11 cellular contexts compared by ENCODE assay signal in the genomic region with DNA sequence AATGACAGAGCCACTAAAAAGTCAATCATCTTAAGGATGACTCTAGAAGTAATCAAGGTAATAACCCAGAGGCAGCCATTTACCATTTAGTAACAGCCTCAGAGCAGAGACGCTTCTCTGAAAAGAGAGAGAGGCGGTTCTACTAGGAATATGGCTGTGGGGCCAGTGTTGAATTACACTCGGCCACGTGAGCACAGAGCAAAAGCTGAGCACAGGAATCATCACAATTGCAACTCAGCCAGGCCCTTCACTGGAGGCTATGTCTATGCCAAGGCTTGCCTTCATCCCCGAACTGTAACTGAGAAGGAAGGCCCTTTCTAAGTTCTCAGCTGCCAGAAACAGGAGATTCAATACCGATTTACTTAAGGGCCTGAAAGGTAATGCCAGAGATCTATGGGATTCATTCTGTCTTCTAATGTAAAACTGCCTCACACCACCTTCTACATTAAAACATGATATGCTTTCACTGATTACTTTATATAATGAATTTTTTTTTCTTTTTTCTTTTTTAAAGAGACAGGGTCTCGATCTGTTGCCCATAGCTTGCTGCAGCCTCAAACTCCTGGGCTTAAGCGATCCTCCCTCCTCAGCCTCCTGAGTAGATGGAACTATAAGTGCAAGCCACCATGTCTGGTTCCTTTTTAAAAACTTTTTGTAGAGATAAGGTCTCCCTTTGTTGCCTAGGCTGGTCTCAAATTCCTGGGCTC.
A peak's percentile ranks its signal among the peaks of the same experiment; 100 is the strongest.
DNase-seq lines count a peak whose midpoint lies in the region; ATAC-seq, FAIRE-seq and TF ChIP-seq lines count a peak whose summit lies in the region.
"Had no signal": no experiment of that assay in that cellular context is flagged by ENCODE, and none has a peak within 500 bp of the region (broad histone marks: within the 10 kb centered on the region; RNA-seq: fewer than 3 reads in every experiment).

No MANE protein-coding gene starts in this region.

- POLR2A ChIA-PET in HEK293T (lab: Yijun Ruan, JAX): interaction anchor here (1.3 to 1.4 kb wide), 2 partner anchors 13 to 19 kb away, joined by 3 to 4 read pairs; no protein-coding TSS in a partner anchor

- no peak overlapping the region for H3K9ac ChIP-seq in rectal smooth muscle tissue (ENCODE audit: low read length)

- TF ChIP-seq POLR2A in adrenal gland (IDR thresholded peaks at IDR 0.05): peak in 1 of 2 donors; percentile 45
- TF ChIP-seq POLR2A in GM12891 (IDR thresholded peaks at IDR 0.05; ENCODE audit: low read depth, low read length): no peak

- TF ChIP-seq CTCF in adrenal gland (IDR thresholded peaks at IDR 0.05): no peak
- TF ChIP-seq CTCF in cardiac muscle cell (IDR thresholded peaks at IDR 0.05; ENCODE audit: low read depth, low read length): no peak
- TF ChIP-seq CTCF in D721Med (IDR thresholded peaks at IDR 0.05; ENCODE audit: insufficient read depth, missing control alignments): no peak

- H3K36me3 ChIP-seq in adrenal gland (replicated peaks in 1 of 2) (no peaks in the 10 kb centered on the region), cardiac muscle cell (no peaks in the 10 kb centered on the region), rectal smooth muscle tissue (ENCODE audit: control insufficient read depth, insufficient read depth, low read length) (no peaks in the 10 kb centered on the region)

- intact Hi-C loops in adrenal gland (cut with DNase I): no loop called here

- CTCF ChIA-PET in HEK293T (lab: Yijun Ruan, JAX): no interaction called here

- H3K4me3 ChIP-seq in adrenal gland: no peak overlapping the region
- no peak overlapping the region for H3K4me3 ChIP-seq in cardiac muscle cell
- H3K4me3 ChIP-seq in rectal smooth muscle tissue (ENCODE audit: low read length): no peak overlapping the region
- H3K4me3 ChIP-seq: body of pancreas had no signal

- H3K9me3 ChIP-seq in adrenal gland (replicated peaks in 1 of 3) (no peaks in the 10 kb centered on the region), cardiac muscle cell (ENCODE audit: low read depth) (no peaks in the 10 kb centered on the region)
- H3K9me3 ChIP-seq: body of pancreas had no signal

- no peaks in the 10 kb centered on the region for H3K27me3 ChIP-seq in adrenal gland
- H3K27me3 ChIP-seq in cardiac muscle cell: no peaks in the 10 kb centered on the region
- no peaks in the 10 kb centered on the region for H3K27me3 ChIP-seq in rectal smooth muscle tissue (ENCODE audit: control insufficient read depth, insufficient read depth, low read length)
- H3K27me3 ChIP-seq: body of pancreas had no signal

- DNase-seq in HEK293T (ENCODE audit: extremely low spot score) (peak; percentile 60), adrenal gland (peak; percentile 39 to 78 (median 72)), cardiac muscle cell (ENCODE audit: low read depth in 1 of 2, low spot score in 1 of 2) (peak; percentile 28 to 78), HuH-7 (ENCODE audit: low spot score) (no peak), GM12891 (ENCODE audit: insufficient read length, low spot score) (no peak), D721Med (ENCODE audit: insufficient read length, low spot score) (no peak)
- DNase-seq: activated CD4-positive, alpha-beta T cell treated with anti-CD3 and anti-CD28 coated beads, Interleukin-2, amount 50 U/mL, for 1 hour; RPMI8226 had no signal

- FAIRE-seq in GM12891 (lab: Jason Lieb, UNC) (no peak), D721Med (lab: Jason Lieb, UNC) (no peak)

- no peak for ATAC-seq in GM19395 (IDR thresholded peaks at IDR 0.05; ENCODE audit: unreplicated experiment)
- ATAC-seq: body of pancreas had no signal

- peaks cover 0 to 4% of the 10 kb centered on the region in 2 donors for H3K4me1 ChIP-seq in adrenal gland (replicated peaks in 1 of 2)
- H3K4me1 ChIP-seq in cardiac muscle cell (ENCODE audit: low read depth): peaks cover 4% of the 10 kb centered on the region
- peaks cover 3% of the 10 kb centered on the region for H3K4me1 ChIP-seq in rectal smooth muscle tissue (ENCODE audit: control insufficient read depth, insufficient read depth, low read length)
- H3K4me1 ChIP-seq: body of pancreas had no signal

- 50 to 62% (median 57%) methylated on average over 6 to 8 of the region's 8 CpGs for WGBS in adrenal gland, 4 donors

- H3K27ac ChIP-seq in adrenal gland: peak overlapping the region in 2 of 5 donors; percentile 25 to 60
- H3K27ac ChIP-seq in cardiac muscle cell: peak overlapping the region; percentile 64
- peak overlapping the region; percentile 19 for H3K27ac ChIP-seq in rectal smooth muscle tissue (ENCODE audit: low read depth, low read length)
- H3K27ac ChIP-seq: body of pancreas had no signal

TF ChIP-seq in HEK293T, 16 proteins besides CTCF, POLR2A, EP300 and RAD21:
- TF ChIP-seq ZNF384 (IDR thresholded peaks at IDR 0.05): peak; percentile 46; the same call in 1 of the 2 replicates
- TF ChIP-seq SP1 (IDR thresholded peaks at IDR 0.05): no peak

TF ChIP-seq in GM12891, 5 proteins besides CTCF, POLR2A, EP300 and RAD21:
- TF ChIP-seq TAF1 (IDR thresholded peaks at IDR 0.05; ENCODE audit: low read depth, low read length): no peak
- TF ChIP-seq POU2F2 (IDR thresholded peaks at IDR 0.05; ENCODE audit: low read depth, low read length): no peak
- TF ChIP-seq SPI1 (IDR thresholded peaks at IDR 0.05; ENCODE audit: low read depth, low read length): no peak
- no peak for TF ChIP-seq POLR2AphosphoS5 (IDR thresholded peaks at IDR 0.05; ENCODE audit: low read depth, low read length)
- TF ChIP-seq PAX5 (IDR thresholded peaks at IDR 0.05; ENCODE audit: insufficient read depth, low read length, severe bottlenecking): no peak
TF ChIP-seq in GM12891: peak in this region for 0.

Comparison
In these comparisons a context has a peak if more than half of its experiments do, and no peak if none do; other contexts are left out.
1. DNase-seq: peak in HEK293T (single experiment), adrenal gland (7 of 7) and cardiac muscle cell (2 of 2); none in HuH-7 (single experiment), GM12891 (single experiment) and D721Med (single experiment).